ENCODE assay signal across 24 cellular contexts in genomic region chr11:86593833-86594232, GRCh38.
DNase-seq lines count a peak whose midpoint lies in the region; ATAC-seq and TF ChIP-seq lines count a peak whose summit lies in the region.
"Had no signal": no experiment of that assay in that cellular context is flagged by ENCODE, and none has a peak within 500 bp of the region (broad histone marks: within the 10 kb centered on the region; RNA-seq: fewer than 3 reads in every experiment).

No MANE protein-coding gene starts in this region.

- H2AFZ ChIP-seq in SK-N-SH (ENCODE audit: low read depth) = no peak overlapping the region

- H3K4me3 ChIP-seq in SK-N-SH (ENCODE audit: low read depth in 2 of 2, low read length in 1 of 2) = no peak overlapping the region
- no peak overlapping the region for H3K4me3 ChIP-seq in gastrocnemius medialis
- H3K4me3 ChIP-seq: upper lobe of left lung had no signal

- H3F3A ChIP-seq in SK-N-SH (replicated peaks; ENCODE audit: insufficient read depth) = peaks cover 28% of the 10 kb centered on the region

- no peaks in the 10 kb centered on the region for H3K9me2 ChIP-seq in SK-N-SH

- no peak overlapping the region for H3K4me2 ChIP-seq in SK-N-SH

- H3K9ac ChIP-seq in SK-N-SH = peak overlapping the region; percentile 43; the same call in 1 of the 2 replicates

- CTCF ChIA-PET in SK-N-SH (lab: Yijun Ruan, JAX) = interaction anchor here (1.0 to 2.1 kb wide), 3 partner anchors 13 to 83 kb away, joined by 4 to 11 read pairs (median 5); no protein-coding TSS in a partner anchor

- in situ Hi-C loops in gastrocnemius medialis (cut with MboI; ENCODE audit: low sequenced_read_pairs in 4 of 4) = no loop called here

- peak overlapping the region; percentile 84 for H3K27ac Mint-ChIP-seq in activated T-helper 17 cell treated with anti-CD3 and anti-CD28 coated beads, Interleukin-2, amount 50 U/mL, for 72 hours
- no peak overlapping the region for H3K27ac Mint-ChIP-seq in mesothelial cell of epicardium

- peak overlapping the region in 1 of 2 experiments; percentile 95; a peak in 3 of 4 replicates for H3K27ac ChIP-seq in SK-N-SH (ENCODE audit: low read depth in 2 of 2, low read length in 1 of 2)
- peak overlapping the region; percentile 90 for H3K27ac ChIP-seq in epithelial cell of prostate
- no peak overlapping the region for H3K27ac ChIP-seq in gastrocnemius medialis
- H3K27ac ChIP-seq: RWPE1 had no signal

- H3K27me3 ChIP-seq in SK-N-SH (ENCODE audit: insufficient read depth) = no peaks in the 10 kb centered on the region
- H3K27me3 ChIP-seq in gastrocnemius medialis = no peaks in the 10 kb centered on the region
- H3K27me3 ChIP-seq: upper lobe of left lung had no signal

- no peak for DNase-seq in SK-N-SH
- peak; percentile 38 for DNase-seq in HT-29 (ENCODE audit: low spot score)
- no peak for DNase-seq in epithelial cell of prostate (ENCODE audit: low read depth, low spot score)
- no peak for DNase-seq in mesothelial cell of epicardium (ENCODE audit: low spot score in 2 of 2, unreplicated experiment in 2 of 2)
- no peak for DNase-seq in gastrocnemius medialis
- DNase-seq in NCI-H82 treated with DMSO at 0.1 percent for 48 hours (lab: John Stamatoyannopoulos, UW; ENCODE audit: unreplicated experiment) = no peak
- DNase-seq: activated CD4-positive, alpha-beta T cell treated with anti-CD3 and anti-CD28 coated beads, Interleukin-2, amount 50 U/mL, for 4 hours; activated gamma-delta T cell treated with Interleukin-2 at 50 U/mL for 16 hours; amygdala; CD4-positive, alpha-beta memory T cell; DMS153; head of caudate nucleus; KBM-7; naive B cell; NCI-H1694 treated with DMSO at 0.1 percent for 48 hours; NCI-H2171; NCI-H524; substantia nigra; T-helper 9 cell; upper lobe of left lung had no signal

- no peaks in the 10 kb centered on the region for H3K79me2 ChIP-seq in SK-N-SH (ENCODE audit: insufficient read depth)

- H3K9me3 ChIP-seq in SK-N-SH (no peaks in the 10 kb centered on the region), gastrocnemius medialis (no peaks in the 10 kb centered on the region)
- H3K9me3 ChIP-seq: upper lobe of left lung had no signal

- peaks cover 18% of the 10 kb centered on the region for H3K4me1 Mint-ChIP-seq in activated T-helper 17 cell treated with anti-CD3 and anti-CD28 coated beads, Interleukin-2, amount 50 U/mL, for 72 hours
- H3K4me1 Mint-ChIP-seq in mesothelial cell of epicardium = peaks cover 16% of the 10 kb centered on the region
- H3K4me1 Mint-ChIP-seq: naive B cell had no signal

- ATAC-seq in SK-N-SH treated with all-trans-retinoic acid at 6 μM for 48 hours (no peak), gastrocnemius medialis (no peak)
- no peak for ATAC-seq in activated T-helper 17 cell treated with anti-CD3 and anti-CD28 coated beads, Interleukin-2, amount 50 U/mL, for 72 hours (replicated peaks)
- ATAC-seq: WTC11 had no signal

- TF ChIP-seq EP300 in SK-N-SH (IDR thresholded peaks at IDR 0.05; ENCODE audit: borderline replicate concordance in 1 of 2, low read depth in 1 of 2, low read length in 1 of 2) = no peak

- peak overlapping the region; percentile 55 for H3K4me3 Mint-ChIP-seq in activated T-helper 17 cell treated with anti-CD3 and anti-CD28 coated beads, Interleukin-2, amount 50 U/mL, for 72 hours
- H3K4me3 Mint-ChIP-seq in mesothelial cell of epicardium = no peak overlapping the region
- H3K4me3 Mint-ChIP-seq: CD4-positive, alpha-beta memory T cell; naive B cell; WTC11 had no signal

- no peaks in the 10 kb centered on the region for H3K36me3 Mint-ChIP-seq in activated T-helper 17 cell treated with anti-CD3 and anti-CD28 coated beads, Interleukin-2, amount 50 U/mL, for 72 hours (ENCODE audit: low read depth)
- no peaks in the 10 kb centered on the region for H3K36me3 Mint-ChIP-seq in mesothelial cell of epicardium
- H3K36me3 Mint-ChIP-seq: naive B cell had no signal

- H3K36me3 ChIP-seq in SK-N-SH (replicated peaks in 1 of 2; ENCODE audit: control insufficient read depth in 1 of 2, insufficient read depth in 2 of 2, low read length in 1 of 2) = no peaks in the 10 kb centered on the region
- H3K36me3 ChIP-seq in gastrocnemius medialis = no peaks in the 10 kb centered on the region
- H3K36me3 ChIP-seq: upper lobe of left lung had no signal

- intact Hi-C loops in gastrocnemius medialis (cut with DNase I; ENCODE audit: low total_unique reads) = no loop called here

- 68% methylated on average over 4 of the region's 4 CpGs for WGBS in SK-N-SH (ENCODE audit: low lambda C conversion rate)

- H3K27me3 Mint-ChIP-seq in activated T-helper 17 cell treated with anti-CD3 and anti-CD28 coated beads, Interleukin-2, amount 50 U/mL, for 72 hours = no peaks in the 10 kb centered on the region
- H3K27me3 Mint-ChIP-seq in mesothelial cell of epicardium (ENCODE audit: low read depth) = no peaks in the 10 kb centered on the region
- H3K27me3 Mint-ChIP-seq: naive B cell had no signal

- no peak for TF ChIP-seq POLR2A in gastrocnemius medialis (IDR thresholded peaks at IDR 0.05)

- no peaks in the 10 kb centered on the region for H4K20me1 ChIP-seq in SK-N-SH (ENCODE audit: insufficient read depth)

- H3K4me1 ChIP-seq in SK-N-SH (ENCODE audit: control insufficient read depth in 1 of 2, insufficient read depth in 2 of 2, low read depth in 1 of 2, low read length in 1 of 2) (peaks cover 6 to 37% of the 10 kb centered on the region in 2 experiments), gastrocnemius medialis (peaks cover 47 to 55% of the 10 kb centered on the region in 2 donors)

- TF ChIP-seq RAD21 in SK-N-SH (IDR thresholded peaks at IDR 0.05; ENCODE audit: low read length) = no peak

- H3K9me3 Mint-ChIP-seq in activated T-helper 17 cell treated with anti-CD3 and anti-CD28 coated beads, Interleukin-2, amount 50 U/mL, for 72 hours = no peaks in the 10 kb centered on the region
- no peaks in the 10 kb centered on the region for H3K9me3 Mint-ChIP-seq in mesothelial cell of epicardium

- POLR2A ChIA-PET in SK-N-SH (lab: Yijun Ruan, JAX) = no interaction called here

- TF ChIP-seq CTCF in SK-N-SH (IDR thresholded peaks at IDR 0.05) = no peak
- TF ChIP-seq CTCF in mesothelial cell of epicardium (IDR thresholded peaks at IDR 0.05; ENCODE audit: unreplicated experiment) = no peak
- TF ChIP-seq CTCF in gastrocnemius medialis (IDR thresholded peaks at IDR 0.05 in 4 of 5, conservative IDR thresholded peaks at IDR 0.05 in 1 of 5) = no peak

TF ChIP-seq in SK-N-SH, 30 proteins besides CTCF, POLR2A, EP300 and RAD21 (continues in another document):
- TF ChIP-seq POLR2AphosphoS5 (IDR thresholded peaks at IDR 0.05; ENCODE audit: low read depth, low read length) (no peak), GABPA (IDR thresholded peaks at IDR 0.05; ENCODE audit: low read depth) (no peak), EZH2phosphoT487 (IDR thresholded peaks at IDR 0.05; ENCODE audit: borderline replicate concordance, low read depth) (no peak), RFX5 (IDR thresholded peaks at IDR 0.05; ENCODE audit: low read length) (no peak), YY1 (IDR thresholded peaks at IDR 0.05; ENCODE audit: low read depth) (no peak)
- TF ChIP-seq, protein P1, sequence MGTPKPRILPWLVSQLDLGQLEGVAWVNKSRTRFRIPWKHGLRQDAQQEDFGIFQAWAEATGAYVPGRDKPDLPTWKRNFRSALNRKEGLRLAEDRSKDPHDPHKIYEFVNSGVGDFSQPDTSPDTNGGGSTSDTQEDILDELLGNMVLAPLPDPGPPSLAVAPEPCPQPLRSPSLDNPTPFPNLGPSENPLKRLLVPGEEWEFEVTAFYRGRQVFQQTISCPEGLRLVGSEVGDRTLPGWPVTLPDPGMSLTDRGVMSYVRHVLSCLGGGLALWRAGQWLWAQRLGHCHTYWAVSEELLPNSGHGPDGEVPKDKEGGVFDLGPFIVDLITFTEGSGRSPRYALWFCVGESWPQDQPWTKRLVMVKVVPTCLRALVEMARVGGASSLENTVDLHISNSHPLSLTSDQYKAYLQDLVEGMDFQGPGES (IDR thresholded peaks at IDR 0.05; ENCODE audit: low read depth, low read length) = no peak
- TF ChIP-seq, protein P2, sequence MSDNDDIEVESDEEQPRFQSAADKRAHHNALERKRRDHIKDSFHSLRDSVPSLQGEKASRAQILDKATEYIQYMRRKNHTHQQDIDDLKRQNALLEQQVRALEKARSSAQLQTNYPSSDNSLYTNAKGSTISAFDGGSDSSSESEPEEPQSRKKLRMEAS (IDR thresholded peaks at IDR 0.05; ENCODE audit: low read depth) = no peak

TF ChIP-seq in SK-N-SH treated with all-trans-retinoic acid at 6 μM for 48 hours, 23 proteins besides CTCF, POLR2A, EP300 and RAD21:
- no peak for TF ChIP-seq CSDC2 (CRISPR knock-in tag; IDR thresholded peaks at IDR 0.05)
